Comparison of ENCODE assay signal across 25 cellular contexts in the genomic region with DNA sequence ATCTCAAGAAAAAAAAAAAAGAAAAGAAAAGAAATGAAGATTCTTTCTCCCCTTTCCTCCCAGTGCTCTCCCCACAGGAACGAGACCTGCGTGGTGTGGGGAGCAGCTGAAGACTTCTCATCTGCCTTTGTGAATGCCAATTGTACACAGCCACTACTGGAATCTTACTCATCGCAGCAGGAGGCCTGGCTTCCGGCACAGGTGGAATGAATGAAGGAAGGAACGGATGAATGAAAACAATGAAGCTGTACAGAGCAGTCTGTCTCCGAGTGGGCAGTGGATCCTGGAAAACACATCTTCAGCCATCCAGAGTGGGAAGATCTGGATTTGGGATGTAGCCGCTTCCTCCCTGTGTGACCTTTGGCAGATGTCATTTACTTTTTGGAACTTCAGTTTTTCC.
DNase-seq lines count a peak whose midpoint lies in the region; ATAC-seq, FAIRE-seq and TF ChIP-seq lines count a peak whose summit lies in the region.
"Had no signal": no experiment of that assay in that cellular context is flagged by ENCODE, and none has a peak within 500 bp of the region (broad histone marks: within the 10 kb centered on the region; RNA-seq: fewer than 3 reads in every experiment).

No MANE protein-coding gene starts in this region.

- POLR2A ChIA-PET in PC-3 (lab: Charles Lee; ENCODE audit: unreplicated experiment): no interaction called here
- POLR2A ChIA-PET in endothelial cell of umbilical vein (lab: Charles Lee): interaction anchor here (0.7 kb wide), 1 partner anchor 141 kb away, joined by 3 read pairs; no protein-coding TSS in a partner anchor

- CTCF ChIA-PET in PC-3 (lab: Charles Lee) (no interaction called here), endothelial cell of umbilical vein (lab: Charles Lee) (interaction anchor here (0.7 to 1.6 kb wide), 3 partner anchors 15 to 326 kb away, joined by 3 to 6 read pairs (median 5); no protein-coding TSS in a partner anchor)

- peaks cover 8% of the 10 kb centered on the region for H3K4me1 Mint-ChIP-seq in osteocyte (ENCODE audit: unreplicated experiment)

- H3K4me2 ChIP-seq in PC-3 (ENCODE audit: low read length) (0 out of 2 replicates have a peak overlapping the region, but pooled peaks have one; percentile 65), endothelial cell of umbilical vein (ENCODE audit: insufficient read depth, low read length) (no peak overlapping the region)
- H3K4me2 ChIP-seq: PC-9 had no signal

- no peak for ATAC-seq in PC-3
- ATAC-seq: Right ventricle myocardium inferior, SK-N-SH treated with all-trans-retinoic acid at 6 μM for 48 hours had no signal

- H3K79me2 ChIP-seq in PC-3 (ENCODE audit: low read length) (no peaks in the 10 kb centered on the region), endothelial cell of umbilical vein (ENCODE audit: control insufficient read depth, insufficient read depth, low read length) (no peaks in the 10 kb centered on the region)

- no peaks in the 10 kb centered on the region for H3K9me3 Mint-ChIP-seq in osteocyte (ENCODE audit: unreplicated experiment)
- H3K9me3 Mint-ChIP-seq: CD8-positive, alpha-beta memory T cell had no signal

- no peak overlapping the region for H3K4me3 ChIP-seq in PC-3 (ENCODE audit: low read length)
- no peak overlapping the region for H3K4me3 ChIP-seq in endothelial cell of umbilical vein (replicated peaks in 1 of 3; ENCODE audit: insufficient read depth in 1 of 3, low read depth in 1 of 3, low read length in 3 of 3)
- H3K4me3 ChIP-seq: MG63, PC-9, SJCRH30 had no signal

- H2AFZ ChIP-seq in PC-3 (ENCODE audit: low read length): no peak overlapping the region
- no peak overlapping the region for H2AFZ ChIP-seq in endothelial cell of umbilical vein (ENCODE audit: low read depth, low read length)
- H2AFZ ChIP-seq: PC-9 had no signal

- peaks cover 12% of the 10 kb centered on the region for H3K27me3 Mint-ChIP-seq in osteocyte (ENCODE audit: unreplicated experiment)

- no peak for TF ChIP-seq POLR2A in endothelial cell of umbilical vein (IDR thresholded peaks at IDR 0.05; ENCODE audit: low read depth, low read length)

- TF ChIP-seq CTCF in PC-3 (conservative IDR thresholded peaks at IDR 0.05; ENCODE audit: low read depth, low read length) (no peak), endothelial cell of umbilical vein (IDR thresholded peaks at IDR 0.05; ENCODE audit: extremely low read depth in 1 of 2, insufficient read depth in 1 of 2, low read depth in 1 of 2, low read length in 2 of 2) (no peak), osteocyte (IDR thresholded peaks at IDR 0.05) (no peak)

- dilution Hi-C loops in endothelial cell of umbilical vein (cut with MboI; ENCODE audit: extremely low pct_ligation_motif_present, low sequenced_read_pairs): no loop called here

- DNase-seq in GM03348 (ENCODE audit: low spot score) (peak; percentile 1), PC-3 (peak; percentile 29), endothelial cell of umbilical vein (ENCODE audit: low read depth, low spot score) (no peak), osteocyte (ENCODE audit: extremely low spot score, unreplicated experiment) (peak; percentile 54), COR-L47 (lab: John Stamatoyannopoulos, UW) (no peak), amniotic stem cell (lab: John Stamatoyannopoulos, UW) (no peak)
- no peak for DNase-seq in activated effector memory CD4-positive, alpha-beta T cell treated with anti-CD3 and anti-CD28 coated beads, Interleukin-2, amount 50 U/mL, for 16 hours
- DNase-seq: Calu3; CD8-positive, alpha-beta memory T cell; DMS153; DND-41; KG1; MG63; NCI-H2029; NCI-H446; NCI-H524 treated with DMSO at 0.1 percent for 48 hours; NCI-H774 had no signal

- H3K27me3 ChIP-seq in PC-3 (ENCODE audit: low read length) (no peaks in the 10 kb centered on the region), endothelial cell of umbilical vein (ENCODE audit: control insufficient read depth in 2 of 2, insufficient read depth in 2 of 2, low read length in 2 of 2) (peaks cover 0 to 9% of the 10 kb centered on the region in 2 experiments)
- H3K27me3 ChIP-seq: MG63 had no signal

- H3K36me3 ChIP-seq in PC-3 (ENCODE audit: low read depth, low read length) (no peaks in the 10 kb centered on the region), endothelial cell of umbilical vein (ENCODE audit: control insufficient read depth in 2 of 2, extremely low read depth in 1 of 2, insufficient read depth in 2 of 2, low read length in 2 of 2) (no peaks in the 10 kb centered on the region)
- H3K36me3 ChIP-seq: MG63, SJCRH30 had no signal

- no peaks in the 10 kb centered on the region for H3F3A ChIP-seq in PC-3 (ENCODE audit: low read length, unreplicated experiment)

- H3K9me3 ChIP-seq in PC-3 (ENCODE audit: low read length) (no peaks in the 10 kb centered on the region), endothelial cell of umbilical vein (replicated peaks; ENCODE audit: control insufficient read depth, insufficient read depth, low read length) (no peaks in the 10 kb centered on the region)
- H3K9me3 ChIP-seq: MG63, SJCRH30 had no signal

- H3K4me3 Mint-ChIP-seq in osteocyte (ENCODE audit: unreplicated experiment): no peak overlapping the region
- H3K4me3 Mint-ChIP-seq: B cell; CD8-positive, alpha-beta memory T cell had no signal

- H3K27ac ChIP-seq in PC-3 (ENCODE audit: low read length) (peak overlapping the region; percentile 37), endothelial cell of umbilical vein (ENCODE audit: insufficient read depth, low read depth, low read length) (no peak overlapping the region)
- H3K27ac ChIP-seq: C4-2B, PC-9, SJCRH30 had no signal

- no peaks in the 10 kb centered on the region for H3K36me3 Mint-ChIP-seq in osteocyte (ENCODE audit: unreplicated experiment)

- intact Hi-C loops in PC-3 (cut with micrococcal nuclease) (no loop called here), endothelial cell of umbilical vein (cut with micrococcal nuclease) (no loop called here)

- H3K9ac ChIP-seq in PC-3 (ENCODE audit: low read length) (no peak overlapping the region; the same call in 1 of the 2 replicates), endothelial cell of umbilical vein (replicated peaks; ENCODE audit: extremely low read depth, insufficient read depth, low read length) (no peak overlapping the region)

- peak; percentile 31 for FAIRE-seq in endothelial cell of umbilical vein (lab: Jason Lieb, UNC)
- FAIRE-seq: GM18507, HTR-8/SVneo had no signal

- no peaks in the 10 kb centered on the region for H3K9me2 ChIP-seq in PC-3 (replicated peaks; ENCODE audit: low read length)

- H4K20me1 ChIP-seq in PC-3 (ENCODE audit: low read length): no peaks in the 10 kb centered on the region
- no peaks in the 10 kb centered on the region for H4K20me1 ChIP-seq in endothelial cell of umbilical vein (replicated peaks; ENCODE audit: control insufficient read depth, extremely low read depth, insufficient read depth, low read length)

- H3K9me1 ChIP-seq in endothelial cell of umbilical vein (replicated peaks; ENCODE audit: control insufficient read depth, extremely low read depth, insufficient read depth, low read length): no peaks in the 10 kb centered on the region

- BruUV-seq in PC-3 (replicated peaks; lab: Mats Ljungman, UMichigan) (no TSS peak), endothelial cell of umbilical vein (replicated peaks; lab: Mats Ljungman, UMichigan) (no TSS peak)

- no peak overlapping the region for H3K27ac Mint-ChIP-seq in osteocyte (ENCODE audit: unreplicated experiment)
- H3K27ac Mint-ChIP-seq: B cell had no signal

- H3K4me1 ChIP-seq in PC-3 (ENCODE audit: insufficient read depth, low read length): peaks cover 43% of the 10 kb centered on the region
- H3K4me1 ChIP-seq in endothelial cell of umbilical vein (ENCODE audit: control insufficient read depth, extremely low read depth, insufficient read depth, low read length): peaks cover 5% of the 10 kb centered on the region

TF ChIP-seq in endothelial cell of umbilical vein, 7 proteins besides CTCF, POLR2A, EP300 and RAD21:
- TF ChIP-seq, protein P1, sequence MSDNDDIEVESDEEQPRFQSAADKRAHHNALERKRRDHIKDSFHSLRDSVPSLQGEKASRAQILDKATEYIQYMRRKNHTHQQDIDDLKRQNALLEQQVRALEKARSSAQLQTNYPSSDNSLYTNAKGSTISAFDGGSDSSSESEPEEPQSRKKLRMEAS (IDR thresholded peaks at IDR 0.05; ENCODE audit: insufficient read depth, insufficient read length): no peak
- TF ChIP-seq POLR2AphosphoS5 (IDR thresholded peaks at IDR 0.05; ENCODE audit: insufficient read depth, low read depth, low read length) (no peak), JUN (IDR thresholded peaks at IDR 0.05; ENCODE audit: borderline replicate concordance, insufficient read depth, insufficient read length, low read depth) (no peak), FOS (IDR thresholded peaks at IDR 0.05; ENCODE audit: borderline replicate concordance, insufficient read depth, low read length) (no peak), GATA2 (IDR thresholded peaks at IDR 0.05; ENCODE audit: insufficient read depth, insufficient read length, low read depth, low read length) (no peak), EZH2 (IDR thresholded peaks at IDR 0.05; ENCODE audit: borderline replicate concordance, low read depth, low read length, severe bottlenecking) (no peak), MYC (IDR thresholded peaks at IDR 0.05; ENCODE audit: low read depth, low read length) (no peak)

Comparison
In these comparisons a context has a peak if more than half of its experiments do, and no peak if none do; other contexts are left out.
1. DNase-seq: peak in GM03348 (single experiment), PC-3 (single experiment) and osteocyte (single experiment); none in endothelial cell of umbilical vein (single experiment), COR-L47 (single experiment), amniotic stem cell (single experiment) and activated effector memory CD4-positive, alpha-beta T cell treated with anti-CD3 and anti-CD28 coated beads, Interleukin-2, amount 50 U/mL, for 16 hours (single experiment).